ENCODE assay signal across 8 cellular contexts in the genomic region with DNA sequence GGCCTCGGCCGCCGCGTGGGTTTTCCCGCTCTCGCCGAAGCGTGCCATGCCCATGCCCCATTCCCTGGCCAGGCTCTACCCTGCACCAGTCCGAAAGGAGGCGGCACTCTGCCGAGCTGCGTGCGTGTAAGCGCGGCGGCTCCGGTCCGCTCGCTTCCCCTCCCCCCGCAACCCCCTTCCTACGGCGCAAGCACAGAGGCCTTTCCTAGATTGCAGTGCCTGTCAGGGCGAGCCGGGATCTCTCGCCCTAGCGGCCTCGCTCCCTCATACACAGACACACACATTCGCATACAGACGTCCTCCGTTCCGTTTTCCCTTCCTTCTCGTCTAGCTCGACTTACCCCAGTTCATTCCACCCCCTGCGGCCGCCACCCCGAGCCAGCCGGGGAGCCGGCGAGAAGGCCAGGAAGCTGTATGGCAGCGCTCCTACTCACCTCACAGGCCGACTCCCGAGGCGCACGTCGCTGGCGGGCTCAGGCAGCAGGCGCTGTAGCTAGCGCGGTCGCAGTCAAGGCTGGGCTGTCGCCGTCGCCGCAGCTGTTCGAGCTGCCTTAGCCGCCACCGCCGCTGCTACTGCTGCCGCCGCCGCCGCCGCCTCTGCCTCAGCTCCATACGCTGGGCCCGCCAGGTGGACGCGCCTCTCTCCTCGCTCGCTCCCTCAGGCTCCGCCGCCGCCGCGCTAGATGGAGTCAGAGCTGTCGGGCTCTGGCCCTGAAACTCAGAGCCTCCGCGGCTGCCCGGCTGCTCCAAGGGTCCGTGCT. TPM values are rescaled to one million over a fixed set of nuclear protein-coding genes. Genes with fewer than 3 reads are reported as not detected.
DNase-seq lines count a peak whose midpoint lies in the region; ATAC-seq and TF ChIP-seq lines count a peak whose summit lies in the region.

No MANE protein-coding gene starts in this region.

- H3K4me3 Mint-ChIP-seq in H9, result peak overlapping the region; percentile 66 to 86
- H3K4me3 Mint-ChIP-seq in activated CD8-positive, alpha-beta T cell treated with anti-CD3 and anti-CD28 coated beads, Interleukin-2, amount 10 ng/mL, durations not matched to agents 7 days and 5 days, result peak overlapping the region; percentile 82
- H3K4me3 Mint-ChIP-seq in naive thymus-derived CD8-positive, alpha-beta T cell, result peak overlapping the region; percentile 88 to 97 (median 94)

- H3K4me1 ChIP-seq in H9 (ENCODE audit: insufficient read depth, low read length), result no peaks in the 10 kb centered on the region
- H3K4me1 ChIP-seq in esophagus muscularis mucosa, result peaks cover 0 to 22% (median 8%) of the 10 kb centered on the region in 4 donors
- H3K4me1 ChIP-seq in tibial artery, result no peaks in the 10 kb centered on the region

- DNase-seq in GM12864 (ENCODE audit: low read depth), result no peak
- DNase-seq in H9, result peak; percentile 55
- peak; percentile 32 for DNase-seq in NCI-H128 (lab: John Stamatoyannopoulos, UW; ENCODE audit: unreplicated experiment)
- DNase-seq in activated CD8-positive, alpha-beta T cell treated with anti-CD3 and anti-CD28 coated beads, Interleukin-2, amount 10 ng/mL, durations not matched to agents 7 days and 5 days, result peak; percentile 39
- DNase-seq in esophagus muscularis mucosa (ENCODE audit: extremely low spot score), result no peak
- DNase-seq in naive thymus-derived CD8-positive, alpha-beta T cell, result peak; percentile 4 to 59 (median 26)
- peak; percentile 33 to 73 for DNase-seq in tibial artery
- DNase-seq in OCI-M1 (lab: John Stamatoyannopoulos, UW), result no peak

- no peak overlapping the region for H4K8ac ChIP-seq in H9 (replicated peaks; ENCODE audit: insufficient read length, low read depth, low read length)

- peak; percentile 83 for ATAC-seq in activated CD8-positive, alpha-beta T cell treated with anti-CD3 and anti-CD28 coated beads, Interleukin-2, amount 10 ng/mL, durations not matched to agents 7 days and 5 days
- ATAC-seq in naive thymus-derived CD8-positive, alpha-beta T cell, result peak; percentile 67 to 79

- no peak overlapping the region for H3K27ac Mint-ChIP-seq in H9
- peak overlapping the region; percentile 86 for H3K27ac Mint-ChIP-seq in activated CD8-positive, alpha-beta T cell treated with anti-CD3 and anti-CD28 coated beads, Interleukin-2, amount 10 ng/mL, durations not matched to agents 7 days and 5 days
- peak overlapping the region; percentile 66 to 94 (median 92) for H3K27ac Mint-ChIP-seq in naive thymus-derived CD8-positive, alpha-beta T cell

- no peak overlapping the region for H3K56ac ChIP-seq in H9 (ENCODE audit: insufficient read length, low read depth, low read length)

- peaks cover 54% of the 10 kb centered on the region for H3K27me3 Mint-ChIP-seq in H9 (ENCODE audit: low read depth)
- H3K27me3 Mint-ChIP-seq in activated CD8-positive, alpha-beta T cell treated with anti-CD3 and anti-CD28 coated beads, Interleukin-2, amount 10 ng/mL, durations not matched to agents 7 days and 5 days (ENCODE audit: low read depth), result peaks cover 18% of the 10 kb centered on the region
- H3K27me3 Mint-ChIP-seq in naive thymus-derived CD8-positive, alpha-beta T cell, result peaks cover 0 to 14% (median 3%) of the 10 kb centered on the region in 5 donors

- intact Hi-C loops in esophagus muscularis mucosa (cut with DNase I) (loop anchor here (2.0 kb wide), 1 partner anchor 310 kb away; the partner anchor contains the start of gene RLIM), tibial artery (cut with DNase I; ENCODE audit: low total_unique reads) (no loop called here)

- no peak overlapping the region for H4K91ac ChIP-seq in H9 (ENCODE audit: insufficient read length, low read depth, low read length)

- TF ChIP-seq EP300 in esophagus muscularis mucosa (IDR thresholded peaks at IDR 0.05), result no peak

- peaks cover 0 to 2% of the 10 kb centered on the region in 2 experiments; a peak in 1 of 4 replicates for H3K4me1 Mint-ChIP-seq in H9
- H3K4me1 Mint-ChIP-seq in activated CD8-positive, alpha-beta T cell treated with anti-CD3 and anti-CD28 coated beads, Interleukin-2, amount 10 ng/mL, durations not matched to agents 7 days and 5 days (ENCODE audit: low read depth), result peaks cover 12% of the 10 kb centered on the region
- H3K4me1 Mint-ChIP-seq in naive thymus-derived CD8-positive, alpha-beta T cell, result peaks cover 0 to 9% (median 4%) of the 10 kb centered on the region in 4 donors

- H3K4ac ChIP-seq in H9 (ENCODE audit: low read depth, low read length), result no peak overlapping the region

- no peak overlapping the region for H2AK5ac ChIP-seq in H9 (ENCODE audit: insufficient read length, low read length)

- no peak overlapping the region for H2BK12ac ChIP-seq in H9 (ENCODE audit: insufficient read length, low read depth, low read length)

- peaks cover 0 to 5% (median 0%) of the 10 kb centered on the region in 3 experiments; a peak in 5 of 7 replicates for H3K36me3 Mint-ChIP-seq in H9 (ENCODE audit: insufficient read depth in 1 of 3, low read depth in 3 of 3)
- H3K36me3 Mint-ChIP-seq in activated CD8-positive, alpha-beta T cell treated with anti-CD3 and anti-CD28 coated beads, Interleukin-2, amount 10 ng/mL, durations not matched to agents 7 days and 5 days (ENCODE audit: low read depth), result no peaks in the 10 kb centered on the region
- no peaks in the 10 kb centered on the region for H3K36me3 Mint-ChIP-seq in naive thymus-derived CD8-positive, alpha-beta T cell

- H3K9me3 Mint-ChIP-seq in H9, result peaks cover 61 to 65% of the 10 kb centered on the region in 2 experiments
- no peaks in the 10 kb centered on the region for H3K9me3 Mint-ChIP-seq in activated CD8-positive, alpha-beta T cell treated with anti-CD3 and anti-CD28 coated beads, Interleukin-2, amount 10 ng/mL, durations not matched to agents 7 days and 5 days (ENCODE audit: insufficient read depth)
- no peaks in the 10 kb centered on the region for H3K9me3 Mint-ChIP-seq in naive thymus-derived CD8-positive, alpha-beta T cell

- POLR2A ChIA-PET in activated CD8-positive, alpha-beta T cell treated with anti-CD3 and anti-CD28 coated beads, Interleukin-2, amount 10 ng/mL, durations not matched to agents 7 days and 5 days (lab: Charles Lee), result interaction anchor here (0.9 kb wide), 1 partner anchor 349 kb away, joined by 3 read pairs; the partner anchor contains the start of gene UPRT
- POLR2A ChIA-PET in naive thymus-derived CD8-positive, alpha-beta T cell (lab: Charles Lee), result interaction anchor here (1.4 to 1.6 kb wide), 2 partner anchors 232 to 310 kb away, joined by 3 to 11 read pairs; partner anchors contain the start of genes ABCB7 and RLIM

- H3K4me2 ChIP-seq in H9 (ENCODE audit: insufficient read depth, insufficient read length, low read length), result peak overlapping the region; percentile 78

- H3K27me3 ChIP-seq in H9 (ENCODE audit: insufficient read depth, low read length), result peaks cover 5% of the 10 kb centered on the region
- no peaks in the 10 kb centered on the region for H3K27me3 ChIP-seq in esophagus muscularis mucosa
- no peaks in the 10 kb centered on the region for H3K27me3 ChIP-seq in tibial artery

- H3T11ph ChIP-seq in H9 (ENCODE audit: low read length), result no peak overlapping the region

- H3K4me3 ChIP-seq in GM12864 (ENCODE audit: low read depth, low read length), result peak overlapping the region; percentile 53
- peak overlapping the region; percentile 60 to 66 (median 62) for H3K4me3 ChIP-seq in esophagus muscularis mucosa
- peak overlapping the region; percentile 62 to 70 for H3K4me3 ChIP-seq in tibial artery

- peaks cover 14% of the 10 kb centered on the region for H3K23me2 ChIP-seq in H9 (ENCODE audit: insufficient read length, low read depth, low read length, poor library complexity, severe bottlenecking)

- H3K36me3 ChIP-seq in esophagus muscularis mucosa, result no peaks in the 10 kb centered on the region
- no peaks in the 10 kb centered on the region for H3K36me3 ChIP-seq in tibial artery

- TF ChIP-seq CTCF in GM12864 (IDR thresholded peaks at IDR 0.05; ENCODE audit: low read depth, low read length, missing control alignments) (no peak), H9 (conservative IDR thresholded peaks at IDR 0.05) (no peak), esophagus muscularis mucosa (IDR thresholded peaks at IDR 0.05) (no peak), tibial artery (IDR thresholded peaks at IDR 0.05) (no peak)

- H3K14ac ChIP-seq in H9 (ENCODE audit: insufficient read depth, low read length), result no peak overlapping the region

- H2AFZ ChIP-seq in H9 (ENCODE audit: low read length), result no peak overlapping the region

- no peaks in the 10 kb centered on the region for H4K20me1 ChIP-seq in H9 (ENCODE audit: control insufficient read depth, insufficient read depth, insufficient read length)

- H3K27ac ChIP-seq in H9 (ENCODE audit: insufficient read length, low read depth, low read length), result no peak overlapping the region
- peak overlapping the region; percentile 82 to 89 (median 84) for H3K27ac ChIP-seq in esophagus muscularis mucosa (replicated peaks in 1 of 4)
- H3K27ac ChIP-seq in tibial artery, result peak overlapping the region; percentile 83 to 90

- H3K79me1 ChIP-seq in H9 (ENCODE audit: insufficient read depth, low read depth, low read length, poor library complexity, severe bottlenecking), result no peaks in the 10 kb centered on the region

- TF ChIP-seq POLR2A in esophagus muscularis mucosa (IDR thresholded peaks at IDR 0.05; ENCODE audit: low read depth), result no peak

- H4K5ac ChIP-seq in H9 (ENCODE audit: insufficient read length, low read depth, low read length), result no peak overlapping the region

- no CpG with 5 or more reads among the region's 79 CpGs for WGBS in H9 (ENCODE audit: extremely low coverage, insufficient read length, low lambda C conversion rate)
- 34% methylated on average over 34 of the region's 79 CpGs for WGBS in esophagus muscularis mucosa

- H3K23ac ChIP-seq in H9 (ENCODE audit: insufficient read length, low read depth, low read length), result no peak overlapping the region

- no peak overlapping the region for H2BK5ac ChIP-seq in H9 (ENCODE audit: insufficient read length, low read length)

- CTCF ChIA-PET in activated CD8-positive, alpha-beta T cell treated with anti-CD3 and anti-CD28 coated beads, Interleukin-2, amount 10 ng/mL, durations not matched to agents 7 days and 5 days (lab: Charles Lee), result no interaction called here

- no peak overlapping the region for H3K9ac ChIP-seq in H9 (ENCODE audit: extremely low read depth, insufficient read length, low read length)

- H3K79me2 ChIP-seq in H9 (ENCODE audit: insufficient read depth, low read length), result no peaks in the 10 kb centered on the region

- H3K9me3 ChIP-seq in H9 (ENCODE audit: control insufficient read depth, low read depth, low read length) (peaks cover 27% of the 10 kb centered on the region), esophagus muscularis mucosa (no peaks in the 10 kb centered on the region), tibial artery (peaks cover 0 to 3% (median 0%) of the 10 kb centered on the region in 3 donors)

- H2BK20ac ChIP-seq in H9 (ENCODE audit: low read depth, low read length, poor library complexity, severe bottlenecking), result no peak overlapping the region

- H2BK120ac ChIP-seq in H9 (ENCODE audit: low read depth, low read length, poor library complexity, severe bottlenecking), result no peak overlapping the region

- no peak overlapping the region for H3K18ac ChIP-seq in H9 (ENCODE audit: insufficient read length, low read depth, low read length)

- H2BK15ac ChIP-seq in H9 (ENCODE audit: low read depth, low read length), result no peak overlapping the region

RNA-seq across cellular contexts. Expression of gene NEXMIF, which starts 0.6 kb away (rescaled TPM):
- total RNA-seq in H9 (2021), result 0.22 and 0.29 TPM in 2 replicates
- total RNA-seq in activated CD8-positive, alpha-beta T cell treated with anti-CD3 and anti-CD28 coated beads, Interleukin-2, amount 10 ng/mL, durations not matched to agents 7 days and 5 days, result under 1 TPM; 0.55 to 0.86 TPM
- 1 to 10 TPM; 5.0 to 7.8 (median 6.1) TPM for total RNA-seq in esophagus muscularis mucosa
- 1 to 10 TPM; 1.5 to 1.8 TPM for total RNA-seq in naive thymus-derived CD8-positive, alpha-beta T cell
- under 1 TPM; 0.07 to 0.97 (median 0.56) TPM for polyA plus RNA-seq in naive thymus-derived CD8-positive, alpha-beta T cell

Comparison
In these comparisons a context has a peak if more than half of its experiments do, and no peak if none do; other contexts are left out.
1. DNase-seq: peak in H9 (single experiment), NCI-H128 (single experiment), activated CD8-positive, alpha-beta T cell treated with anti-CD3 and anti-CD28 coated beads, Interleukin-2, amount 10 ng/mL, durations not matched to agents 7 days and 5 days (single experiment), naive thymus-derived CD8-positive, alpha-beta T cell (10 of 10) and tibial artery (2 of 2); none in GM12864 (single experiment), esophagus muscularis mucosa (single experiment) and OCI-M1 (single experiment).
2. H3K27ac Mint-ChIP-seq: peak in activated CD8-positive, alpha-beta T cell treated with anti-CD3 and anti-CD28 coated beads, Interleukin-2, amount 10 ng/mL, durations not matched to agents 7 days and 5 days (single experiment) and naive thymus-derived CD8-positive, alpha-beta T cell (10 of 10); none in H9 (0 of 3).
3. Peak in every context shown above with its lines, with median percentiles within 50 percentile points of each other: H3K4me3 ChIP-seq and H3K4me3 Mint-ChIP-seq.